19 cellular contexts compared by ENCODE assay signal in genomic region chr3:193776626-193777025, GRCh38.
DNase-seq lines count a peak whose midpoint lies in the region; ATAC-seq and TF ChIP-seq lines count a peak whose summit lies in the region.
"Had no signal": no experiment of that assay in that cellular context is flagged by ENCODE, and none has a peak within 500 bp of the region (broad histone marks: within the 10 kb centered on the region; RNA-seq: fewer than 3 reads in every experiment).

No MANE protein-coding gene starts in this region.

- no TSS peak for BruUV-seq in A673 (replicated peaks; lab: Mats Ljungman, UMichigan)

- TF ChIP-seq CTCF in A673 (conservative IDR thresholded peaks at IDR 0.05; ENCODE audit: low read depth, low read length): no peak
- no peak for TF ChIP-seq CTCF in GM13977 (IDR thresholded peaks at IDR 0.05; ENCODE audit: extremely low read depth, insufficient read depth, missing control alignments)
- TF ChIP-seq CTCF in coronary artery (IDR thresholded peaks at IDR 0.05): no peak

- H3K27me3 Mint-ChIP-seq in IgD-negative memory B cell: peaks cover 21% of the 10 kb centered on the region
- H3K27me3 Mint-ChIP-seq in activated CD8-positive, alpha-beta T cell treated with anti-CD3 and anti-CD28 coated beads, Interleukin-2, amount 10 ng/mL, durations not matched to agents 7 days and 5 days (ENCODE audit: low read depth): peaks cover 21% of the 10 kb centered on the region

- H3K27ac ChIP-seq in A673 (ENCODE audit: low read depth, low read length, poor library complexity, severe bottlenecking) (peak overlapping the region; percentile 25), coronary artery (no peak overlapping the region)
- H3K27ac ChIP-seq: left lung, right atrium auricular region had no signal

- H3K4me1 Mint-ChIP-seq in IgD-negative memory B cell: peaks cover 12 to 15% (median 14%) of the 10 kb centered on the region in 3 donors
- peaks cover 8% of the 10 kb centered on the region for H3K4me1 Mint-ChIP-seq in activated CD8-positive, alpha-beta T cell treated with anti-CD3 and anti-CD28 coated beads, Interleukin-2, amount 10 ng/mL, durations not matched to agents 7 days and 5 days (ENCODE audit: low read depth)

- peak; percentile 57 for ATAC-seq in activated CD8-positive, alpha-beta T cell treated with anti-CD3 and anti-CD28 coated beads, Interleukin-2, amount 10 ng/mL, durations not matched to agents 7 days and 5 days
- ATAC-seq: esophagus mucosa, left lung had no signal

- peak overlapping the region in 1 of 3 donors; percentile 43 for H3K27ac Mint-ChIP-seq in IgD-negative memory B cell
- H3K27ac Mint-ChIP-seq in activated CD8-positive, alpha-beta T cell treated with anti-CD3 and anti-CD28 coated beads, Interleukin-2, amount 10 ng/mL, durations not matched to agents 7 days and 5 days: no peak overlapping the region
- H3K27ac Mint-ChIP-seq: activated T-helper 2 cell treated with anti-CD3 and anti-CD28 coated beads, Interferon-gamma antibody, Interleukin-2, Interleukin-4, amounts not matched to agents 10 μg/mL and 5 μg/mL and 100 μg/mL, durations not matched to agents 14 hours and 24 hours and 36 hours; stimulated activated naive CD8-positive, alpha-beta T cell treated with anti-CD3 and anti-CD28 coated beads, Interleukin-15, Interleukin-2, amounts not matched to agents 100 ng/mL and 50 ng/mL, for 24 hours; type B pancreatic cell had no signal

- H3K4me1 ChIP-seq in A673 (ENCODE audit: insufficient read depth, low read length, poor library complexity, severe bottlenecking): peaks cover 65% of the 10 kb centered on the region

- H3K9me3 ChIP-seq in A673 (ENCODE audit: low read depth, low read length, poor library complexity, severe bottlenecking): no peaks in the 10 kb centered on the region
- H3K9me3 ChIP-seq in MG63: no peaks in the 10 kb centered on the region
- H3K9me3 ChIP-seq: left lung, right atrium auricular region had no signal

- H3K9me3 Mint-ChIP-seq in IgD-negative memory B cell: no peaks in the 10 kb centered on the region
- no peaks in the 10 kb centered on the region for H3K9me3 Mint-ChIP-seq in activated CD8-positive, alpha-beta T cell treated with anti-CD3 and anti-CD28 coated beads, Interleukin-2, amount 10 ng/mL, durations not matched to agents 7 days and 5 days (ENCODE audit: insufficient read depth)
- H3K9me3 Mint-ChIP-seq: activated T-helper 2 cell treated with anti-CD3 and anti-CD28 coated beads, Interferon-gamma antibody, Interleukin-2, Interleukin-4, amounts not matched to agents 10 μg/mL and 5 μg/mL and 100 μg/mL, durations not matched to agents 14 hours and 24 hours and 36 hours; stimulated activated naive CD8-positive, alpha-beta T cell treated with anti-CD3 and anti-CD28 coated beads, Interleukin-15, Interleukin-2, amounts not matched to agents 100 ng/mL and 50 ng/mL, for 24 hours had no signal

- intact Hi-C loops in A673 (cut with micrococcal nuclease; ENCODE audit: unreplicated experiment): no loop called here

- in situ Hi-C loops in GM13977 (cut with MboI; ENCODE audit: low pct_unique_long_range_greater_than_20kb, low sequenced_read_pairs, unreplicated experiment): no loop called here

- POLR2A ChIA-PET in A673 (lab: Charles Lee; ENCODE audit: low non-redundant PET): interaction anchor here (0.6 kb wide), 1 partner anchor 183 kb away, joined by 3 read pairs; no protein-coding TSS in a partner anchor
- POLR2A ChIA-PET in activated CD8-positive, alpha-beta T cell treated with anti-CD3 and anti-CD28 coated beads, Interleukin-2, amount 10 ng/mL, durations not matched to agents 7 days and 5 days (lab: Charles Lee): no interaction called here

- CTCF ChIA-PET in A673 (lab: Charles Lee): interaction anchor here (0.7 to 1.1 kb wide), 2 partner anchors 539 to 552 kb away, joined by 3 to 4 read pairs; no protein-coding TSS in a partner anchor
- CTCF ChIA-PET in activated CD8-positive, alpha-beta T cell treated with anti-CD3 and anti-CD28 coated beads, Interleukin-2, amount 10 ng/mL, durations not matched to agents 7 days and 5 days (lab: Charles Lee): interaction anchor here (0.6 to 1.4 kb wide), 2 partner anchors 539 to 832 kb away, joined by 3 read pairs; no protein-coding TSS in a partner anchor

- no peak overlapping the region for H3K4me3 ChIP-seq in A673 (ENCODE audit: low read depth, low read length, poor library complexity, severe bottlenecking)
- H3K4me3 ChIP-seq in MG63: no peak overlapping the region
- no peak overlapping the region for H3K4me3 ChIP-seq in coronary artery
- H3K4me3 ChIP-seq: left lung, right atrium auricular region had no signal

- H3K4me3 Mint-ChIP-seq in IgD-negative memory B cell: peak overlapping the region in 3 of 4 donors; percentile 56 to 87 (median 87)
- no peak overlapping the region for H3K4me3 Mint-ChIP-seq in activated CD8-positive, alpha-beta T cell treated with anti-CD3 and anti-CD28 coated beads, Interleukin-2, amount 10 ng/mL, durations not matched to agents 7 days and 5 days
- H3K4me3 Mint-ChIP-seq: stimulated activated naive CD8-positive, alpha-beta T cell treated with anti-CD3 and anti-CD28 coated beads, Interleukin-15, Interleukin-2, amounts not matched to agents 100 ng/mL and 50 ng/mL, for 24 hours; type B pancreatic cell had no signal

- DNase-seq in A673 (ENCODE audit: low spot score) (no peak), GM13977 (ENCODE audit: low spot score) (peak; percentile 45), MG63 (no peak), Ammon's horn (ENCODE audit: low spot score) (no peak), coronary artery (ENCODE audit: low spot score) (no peak), SW 1271 (lab: John Stamatoyannopoulos, UW) (no peak)
- DNase-seq in activated CD8-positive, alpha-beta T cell treated with anti-CD3 and anti-CD28 coated beads, Interleukin-2, amount 10 ng/mL, durations not matched to agents 7 days and 5 days: peak; percentile 28
- DNase-seq: caudate nucleus, GOT3, left lung, NCI-H187 treated with DMSO at 0.1 percent for 48 hours, NCI-H446, occipital lobe had no signal

- H3K36me3 Mint-ChIP-seq in IgD-negative memory B cell: no peaks in the 10 kb centered on the region
- H3K36me3 Mint-ChIP-seq in activated CD8-positive, alpha-beta T cell treated with anti-CD3 and anti-CD28 coated beads, Interleukin-2, amount 10 ng/mL, durations not matched to agents 7 days and 5 days (ENCODE audit: low read depth): no peaks in the 10 kb centered on the region
- H3K36me3 Mint-ChIP-seq: type B pancreatic cell had no signal

- H3K36me3 ChIP-seq in A673 (ENCODE audit: insufficient read depth, low read length, poor library complexity, severe bottlenecking) (no peaks in the 10 kb centered on the region), MG63 (no peaks in the 10 kb centered on the region)
- H3K36me3 ChIP-seq: left lung, right atrium auricular region had no signal

- H3K27me3 ChIP-seq in A673 (replicated peaks; ENCODE audit: insufficient read depth, low read depth, low read length, poor library complexity) (no peaks in the 10 kb centered on the region), MG63 (no peaks in the 10 kb centered on the region)
- H3K27me3 ChIP-seq: right atrium auricular region had no signal

Comparison
In these comparisons a context has a peak if more than half of its experiments do, and no peak if none do; other contexts are left out.
1. DNase-seq: peak in GM13977 (single experiment) and activated CD8-positive, alpha-beta T cell treated with anti-CD3 and anti-CD28 coated beads, Interleukin-2, amount 10 ng/mL, durations not matched to agents 7 days and 5 days (single experiment); none in A673 (single experiment), MG63 (single experiment), Ammon's horn (single experiment), coronary artery (single experiment) and SW 1271 (0 of 2).